21 cellular contexts compared by ENCODE assay signal in the genomic region with DNA sequence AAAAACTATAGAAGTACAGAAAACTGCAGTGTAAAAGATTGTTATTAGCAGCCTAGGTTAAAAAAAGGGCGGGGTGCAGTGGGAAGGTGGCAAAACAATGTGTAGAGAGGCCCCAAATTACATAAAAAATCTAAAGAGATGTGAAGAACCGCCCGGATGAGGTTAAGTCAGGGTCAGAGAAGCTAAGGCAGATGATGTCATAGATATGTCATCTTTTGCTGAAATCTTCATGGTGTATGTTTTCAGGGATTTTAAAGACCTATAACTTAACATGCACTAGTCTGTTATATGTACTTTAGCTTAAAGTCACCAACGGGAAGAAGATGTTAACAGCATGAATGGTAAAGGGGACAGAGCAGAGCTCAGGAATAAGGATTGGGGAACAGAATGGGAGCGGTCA.
DNase-seq lines count a peak whose midpoint lies in the region; ATAC-seq, FAIRE-seq and TF ChIP-seq lines count a peak whose summit lies in the region.
"Had no signal": no experiment of that assay in that cellular context is flagged by ENCODE, and none has a peak within 500 bp of the region (broad histone marks: within the 10 kb centered on the region; RNA-seq: fewer than 3 reads in every experiment).

No MANE protein-coding gene starts in this region.

- DNase-seq in A549 (ENCODE audit: low read depth in 1 of 2, low spot score in 1 of 2): no peak
- no peak for DNase-seq in Caco-2
- DNase-seq in MCF 10A (ENCODE audit: unreplicated experiment): no peak
- DNase-seq in mesendoderm: no peak
- no peak for DNase-seq in coronary artery (ENCODE audit: low spot score)
- DNase-seq: CD4-positive, CD25-positive, alpha-beta regulatory T cell; CD8-positive, alpha-beta T cell; DMS 273 treated with DMSO at 0.1 percent for 48 hours; DMS79; EL; GF-D8; H7; HCEC 1CT had no signal

- H3K9me3 ChIP-seq in A549 (no peaks in the 10 kb centered on the region), Caco-2 (no peaks in the 10 kb centered on the region), HEK293 (ENCODE audit: control insufficient read depth, insufficient read depth, low read depth, low read length) (no peaks in the 10 kb centered on the region)
- H3K9me3 ChIP-seq: BLaER1 had no signal

- no peaks in the 10 kb centered on the region for H3K27me3 ChIP-seq in Caco-2 (replicated peaks; ENCODE audit: control insufficient read depth, insufficient read depth, low read length)
- no peaks in the 10 kb centered on the region for H3K27me3 ChIP-seq in mesendoderm (ENCODE audit: insufficient read depth, low read length, poor library complexity)
- H3K27me3 ChIP-seq: BLaER1 had no signal

- H3K4me2 ChIP-seq in A549: peak overlapping the region; percentile 15; the same call in 2 of the 3 replicates
- H3K4me2 ChIP-seq in mesendoderm (ENCODE audit: low read length): no peak overlapping the region
- H3K4me2 ChIP-seq: BLaER1 had no signal

- H3K9me3 Mint-ChIP-seq in Caco-2 (ENCODE audit: unreplicated experiment) (no peaks in the 10 kb centered on the region), MCF 10A (ENCODE audit: unreplicated experiment) (no peaks in the 10 kb centered on the region)
- H3K9me3 Mint-ChIP-seq: CD8-positive, alpha-beta T cell had no signal

- peak overlapping the region; percentile 3 for H3K27ac Mint-ChIP-seq in Caco-2 (ENCODE audit: unreplicated experiment)
- H3K27ac Mint-ChIP-seq in MCF 10A (ENCODE audit: low read depth, unreplicated experiment): no peak overlapping the region
- H3K27ac Mint-ChIP-seq: B cell; CD4-positive, CD25-positive, alpha-beta regulatory T cell; CD8-positive, alpha-beta T cell had no signal

- TF ChIP-seq CTCF in A549 (IDR thresholded peaks at IDR 0.05): no peak
- no peak for TF ChIP-seq CTCF in Caco-2 (IDR thresholded peaks at IDR 0.05; ENCODE audit: insufficient read depth in 1 of 2, low read depth in 1 of 2, low read length in 1 of 2, severe bottlenecking in 1 of 2, unreplicated experiment in 1 of 2)
- no peak for TF ChIP-seq CTCF in HEK293 (tag by site-specific recombination; IDR thresholded peaks at IDR 0.05)
- TF ChIP-seq CTCF in MCF 10A (IDR thresholded peaks at IDR 0.05; ENCODE audit: unreplicated experiment): no peak
- TF ChIP-seq CTCF in coronary artery (IDR thresholded peaks at IDR 0.05): no peak

- TF ChIP-seq RAD21 in A549 (conservative IDR thresholded peaks at IDR 0.05 in 1 of 2, IDR thresholded peaks at IDR 0.05 in 1 of 2): no peak

- no peak overlapping the region for H3K4ac ChIP-seq in mesendoderm (ENCODE audit: low read depth, low read length)

- H2BK120ac ChIP-seq in mesendoderm (ENCODE audit: low read depth, low read length): no peak overlapping the region

- H2BK15ac ChIP-seq in mesendoderm (replicated peaks; ENCODE audit: low read depth): no peak overlapping the region

- no peaks in the 10 kb centered on the region for H3K79me1 ChIP-seq in mesendoderm (ENCODE audit: low read length)

- intact Hi-C loops in Caco-2 (cut with micrococcal nuclease; ENCODE audit: unreplicated experiment): no loop called here
- intact Hi-C loops in MCF 10A (cut with micrococcal nuclease): no loop called here

- H3K27me3 Mint-ChIP-seq in Caco-2 (ENCODE audit: insufficient read depth, unreplicated experiment): no peaks in the 10 kb centered on the region
- H3K27me3 Mint-ChIP-seq in MCF 10A (ENCODE audit: insufficient read depth, unreplicated experiment): no peaks in the 10 kb centered on the region
- H3K27me3 Mint-ChIP-seq: B cell; CD4-positive, CD25-positive, alpha-beta regulatory T cell had no signal

- BruUV-seq in Caco-2 (replicated peaks; lab: Mats Ljungman, UMichigan): no TSS peak
- no TSS peak for BruUV-seq in MCF 10A (replicated peaks; lab: Mats Ljungman, UMichigan)

- no peak for ATAC-seq in A549
- ATAC-seq: CD8-positive, alpha-beta T cell had no signal

- H3K56ac ChIP-seq in mesendoderm (ENCODE audit: low read length): no peak overlapping the region

- CTCF ChIA-PET in A549 (lab: Yijun Ruan, JAX): no interaction called here
- CTCF ChIA-PET in Caco-2 (lab: Charles Lee): interaction anchor here (0.9 kb wide), 1 partner anchor 12 kb away, joined by 3 read pairs; no protein-coding TSS in a partner anchor
- CTCF ChIA-PET in HEK293 (lab: Yijun Ruan, JAX): interaction anchor here (0.7 to 1.0 kb wide), 3 partner anchors 8 to 31 kb away, joined by 3 to 4 read pairs (median 3); no protein-coding TSS in a partner anchor
- CTCF ChIA-PET in MCF 10A (lab: Yijun Ruan, JAX): no interaction called here

- no peak overlapping the region for H3K4me3 ChIP-seq in A549
- H3K4me3 ChIP-seq in Caco-2 (ENCODE audit: low read depth, low read length): no peak overlapping the region
- H3K4me3 ChIP-seq in HEK293 (ENCODE audit: low read depth, low read length): no peak overlapping the region
- no peak overlapping the region for H3K4me3 ChIP-seq in mesendoderm (ENCODE audit: low read length)
- no peak overlapping the region for H3K4me3 ChIP-seq in coronary artery
- H3K4me3 ChIP-seq: BLaER1 had no signal

- H3K9ac ChIP-seq in mesendoderm (ENCODE audit: low read length): no peak overlapping the region
- H3K9ac ChIP-seq: BLaER1 had no signal

- POLR2A ChIA-PET in A549 (lab: Yijun Ruan, JAX): no interaction called here
- POLR2A ChIA-PET in Caco-2 (lab: Charles Lee): interaction anchor here (0.5 kb wide), 1 partner anchor 44 kb away, joined by 10 read pairs; no protein-coding TSS in a partner anchor
- POLR2A ChIA-PET in HEK293 (lab: Yijun Ruan, JAX): interaction anchor here (0.7 to 1.1 kb wide), 3 partner anchors 8 to 89 kb away, joined by 3 read pairs; no protein-coding TSS in a partner anchor
- POLR2A ChIA-PET in MCF 10A (lab: Yijun Ruan, JAX): no interaction called here

- no peak overlapping the region for H3K4me3 Mint-ChIP-seq in Caco-2 (ENCODE audit: unreplicated experiment)
- H3K4me3 Mint-ChIP-seq in MCF 10A (ENCODE audit: unreplicated experiment): no peak overlapping the region
- H3K4me3 Mint-ChIP-seq: B cell; CD4-positive, CD25-positive, alpha-beta regulatory T cell; CD8-positive, alpha-beta T cell had no signal

- FAIRE-seq in A549 (lab: Jason Lieb, UNC): no peak
- FAIRE-seq: D721Med, GM12891, GM18507, H1 had no signal

- peaks cover 12% of the 10 kb centered on the region for H3K4me1 Mint-ChIP-seq in Caco-2 (ENCODE audit: low read depth, unreplicated experiment)
- no peaks in the 10 kb centered on the region for H3K4me1 Mint-ChIP-seq in MCF 10A (ENCODE audit: insufficient read depth, unreplicated experiment)
- H3K4me1 Mint-ChIP-seq: B cell; CD4-positive, CD25-positive, alpha-beta regulatory T cell had no signal

- H2BK5ac ChIP-seq in mesendoderm (ENCODE audit: low read length): no peak overlapping the region

- no peak overlapping the region for H4K8ac ChIP-seq in mesendoderm (ENCODE audit: low read depth, low read length)

- no peak overlapping the region for H2AK5ac ChIP-seq in mesendoderm (ENCODE audit: low read length)

- H3K4me1 ChIP-seq in A549: peaks cover 10% of the 10 kb centered on the region; the same call in 2 of the 3 replicates
- peaks cover 9% of the 10 kb centered on the region for H3K4me1 ChIP-seq in Caco-2
- H3K4me1 ChIP-seq in HEK293 (ENCODE audit: control insufficient read depth, insufficient read depth, low read length): no peaks in the 10 kb centered on the region
- H3K4me1 ChIP-seq in mesendoderm (ENCODE audit: control insufficient read depth, low read depth, low read length): no peaks in the 10 kb centered on the region

- H3K27ac ChIP-seq in A549 (no peak overlapping the region), HEK293 (ENCODE audit: extremely low read depth, low read depth, low read length) (no peak overlapping the region), mesendoderm (ENCODE audit: low read depth, low read length) (no peak overlapping the region), coronary artery (no peak overlapping the region)
- H3K27ac ChIP-seq: BLaER1, C4-2B had no signal

- H3K23ac ChIP-seq in mesendoderm (ENCODE audit: low read length): no peak overlapping the region

- no peak for TF ChIP-seq EP300 in A549 (IDR thresholded peaks at IDR 0.05)

- H3K79me2 ChIP-seq in mesendoderm (ENCODE audit: control insufficient read depth, insufficient read depth, low read length): no peaks in the 10 kb centered on the region

- H4K5ac ChIP-seq in mesendoderm (ENCODE audit: low read length): no peak overlapping the region

- no peak for TF ChIP-seq POLR2A in A549 (IDR thresholded peaks at IDR 0.05; ENCODE audit: low read length)

- H3K36me3 Mint-ChIP-seq in Caco-2 (ENCODE audit: insufficient read depth, unreplicated experiment) (no peaks in the 10 kb centered on the region), MCF 10A (ENCODE audit: insufficient read depth, unreplicated experiment) (no peaks in the 10 kb centered on the region)
- H3K36me3 Mint-ChIP-seq: CD4-positive, CD25-positive, alpha-beta regulatory T cell; CD8-positive, alpha-beta T cell had no signal

- H3K36me3 ChIP-seq in Caco-2 (ENCODE audit: control insufficient read depth, insufficient read depth, low read length) (no peaks in the 10 kb centered on the region), HEK293 (ENCODE audit: control insufficient read depth in 2 of 2, insufficient read depth in 1 of 2, low read length in 2 of 2) (no peaks in the 10 kb centered on the region), mesendoderm (ENCODE audit: control insufficient read depth, insufficient read depth, low read length) (no peaks in the 10 kb centered on the region)
- H3K36me3 ChIP-seq: BLaER1 had no signal

- WGBS in A549 (ENCODE audit: missing lambda C conversion rate): 52% methylated on average over 5 of the region's 5 CpGs
- WGBS in mesendoderm (ENCODE audit: extremely low coverage, insufficient coverage, low lambda C conversion rate): no CpG with 5 or more reads among the region's 5 CpGs

- H3K18ac ChIP-seq in mesendoderm (ENCODE audit: low read length): no peak overlapping the region

TF ChIP-seq in A549, 52 proteins besides CTCF, POLR2A, EP300 and RAD21 (continues in another document):
- TF ChIP-seq CHD2 (IDR thresholded peaks at IDR 0.05; ENCODE audit: low read length, partially characterized antibody) (no peak), NFE2L2 (conservative IDR thresholded peaks at IDR 0.05; ENCODE audit: low read length) (no peak), NR3C1 (IDR thresholded peaks at IDR 0.05) (no peak), HDAC2 (IDR thresholded peaks at IDR 0.05) (no peak), KDM5A (IDR thresholded peaks at IDR 0.05) (no peak)

TF ChIP-seq in HEK293, 187 proteins besides CTCF, POLR2A, EP300 and RAD21 (continues in another document):
- TF ChIP-seq ZBTB21 (tag by site-specific recombination; IDR thresholded peaks at IDR 0.05) (peak; percentile 59), SP7 (tag by site-specific recombination; IDR thresholded peaks at IDR 0.05) (0 out of 2 replicates have a peak, but pooled peaks have one; percentile 20)

Comparison
In these comparisons a context has a peak if more than half of its experiments do, and no peak if none do; other contexts are left out.
1. CTCF ChIA-PET loops: an anchor here in Caco-2 (0.9 kb wide) and HEK293 (0.7 to 1.0 kb wide); none called in A549 and MCF 10A.
2. POLR2A ChIA-PET loops: an anchor here in Caco-2 (0.5 kb wide) and HEK293 (0.7 to 1.1 kb wide); none called in A549 and MCF 10A.